8 cellular contexts compared by ENCODE assay signal in the genomic region with DNA sequence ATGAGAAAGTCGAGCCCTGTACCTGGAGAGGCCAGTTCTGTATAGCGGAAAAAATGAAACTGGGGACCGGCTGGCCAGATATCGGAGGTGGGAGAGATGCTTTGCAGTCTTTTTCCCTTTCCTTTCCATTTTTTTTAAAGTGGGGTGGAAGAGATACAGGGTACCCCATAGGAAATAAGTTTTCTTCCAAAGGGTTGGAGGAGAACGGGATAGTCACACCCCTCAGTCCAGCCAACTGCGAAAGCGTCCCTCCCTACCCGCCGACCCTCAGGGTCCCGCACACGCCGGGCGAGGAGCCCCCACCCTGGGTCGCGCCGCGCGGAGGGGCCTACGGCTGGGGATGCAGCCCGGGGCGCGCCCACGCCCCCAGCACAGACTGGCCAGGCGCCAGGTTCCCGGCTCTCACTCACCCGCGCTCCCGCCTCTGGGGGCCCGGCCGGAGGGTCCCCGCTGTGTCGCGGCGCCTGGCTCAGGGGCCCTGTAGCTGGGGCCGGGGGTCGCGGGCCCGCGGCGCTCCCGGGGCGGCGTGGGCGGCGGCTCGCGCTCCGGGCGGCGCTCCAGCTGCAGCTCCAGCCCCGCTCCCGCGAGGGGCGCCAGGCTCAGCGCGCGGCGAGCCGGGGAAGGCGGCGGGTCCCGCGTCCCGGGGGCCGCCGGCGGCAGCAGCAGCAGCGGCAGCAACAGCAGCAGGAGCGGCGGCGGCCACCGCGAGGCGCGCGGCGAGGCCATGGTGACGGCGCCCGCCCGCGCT. TPM values are rescaled to one million over a fixed set of nuclear protein-coding genes. Genes with fewer than 3 reads are reported as not detected.
DNase-seq lines count a peak whose midpoint lies in the region; ATAC-seq and TF ChIP-seq lines count a peak whose summit lies in the region.

No MANE protein-coding gene starts in this region.

- H3K27me3 Mint-ChIP-seq in T-helper 1 cell treated with Interleukin-12 subunit alpha and Interleukin-12 subunit beta and Interleukin-4 antibody, amounts not matched to agents 30 μg/mL and 1 μg/mL, for 36 hours (ENCODE audit: low read depth), result peaks cover 39% of the 10 kb centered on the region

- peak overlapping the region; percentile 93 for H3K27ac Mint-ChIP-seq in T-helper 1 cell treated with Interleukin-12 subunit alpha and Interleukin-12 subunit beta and Interleukin-4 antibody, amounts not matched to agents 30 μg/mL and 1 μg/mL, for 36 hours

- peak; percentile 75 for DNase-seq in Right ventricle myocardium inferior (ENCODE audit: missing footprints)
- no peak for DNase-seq in cardiac septum (ENCODE audit: low spot score)
- DNase-seq in ecto neural progenitor cell (ENCODE audit: low spot score), result peak; percentile 66
- DNase-seq in vagina (ENCODE audit: extremely low spot score in 2 of 2), result no peak
- DNase-seq in effector CD4-positive, alpha-beta T cell, result no peak

- peak overlapping the region; percentile 99 for H3K4me3 Mint-ChIP-seq in T-helper 1 cell treated with Interleukin-12 subunit alpha and Interleukin-12 subunit beta and Interleukin-4 antibody, amounts not matched to agents 30 μg/mL and 1 μg/mL, for 36 hours

- peaks cover 15% of the 10 kb centered on the region for H3K36me3 Mint-ChIP-seq in T-helper 1 cell treated with Interleukin-12 subunit alpha and Interleukin-12 subunit beta and Interleukin-4 antibody, amounts not matched to agents 30 μg/mL and 1 μg/mL, for 36 hours (ENCODE audit: low read depth)

- intact Hi-C loops in Right ventricle myocardium inferior (cut with DNase I) (loop anchor here (2.0 kb wide), 1 partner anchor 19 kb away; no protein-coding TSS in a partner anchor), cardiac septum (cut with DNase I) (loop anchor here (2.0 to 10.0 kb wide), 4 partner anchors 31 to 319 kb away; a partner anchor contains a TSS), vagina (cut with DNase I) (no loop called here)

- H3K27me3 ChIP-seq in muscle layer of duodenum (ENCODE audit: low read depth, low read length), result no peaks in the 10 kb centered on the region
- H3K27me3 ChIP-seq in vagina, result no peaks in the 10 kb centered on the region

- H3K9me3 Mint-ChIP-seq in T-helper 1 cell treated with Interleukin-12 subunit alpha and Interleukin-12 subunit beta and Interleukin-4 antibody, amounts not matched to agents 30 μg/mL and 1 μg/mL, for 36 hours, result no peaks in the 10 kb centered on the region

- peaks cover 53% of the 10 kb centered on the region for H3K4me1 Mint-ChIP-seq in T-helper 1 cell treated with Interleukin-12 subunit alpha and Interleukin-12 subunit beta and Interleukin-4 antibody, amounts not matched to agents 30 μg/mL and 1 μg/mL, for 36 hours (ENCODE audit: low read depth)

- TF ChIP-seq CTCF in vagina (IDR thresholded peaks at IDR 0.05), result no peak

- no peak for TF ChIP-seq POLR2A in vagina (IDR thresholded peaks at IDR 0.05)

- no peaks in the 10 kb centered on the region for H3K9me3 ChIP-seq in muscle layer of duodenum (ENCODE audit: control insufficient read depth in 1 of 2, low read length in 2 of 2)
- H3K9me3 ChIP-seq in vagina, result no peaks in the 10 kb centered on the region

- peak overlapping the region; percentile 90 to 92 for H3K4me3 ChIP-seq in muscle layer of duodenum (ENCODE audit: low read depth in 1 of 2, low read length in 2 of 2)
- peak overlapping the region; percentile 72 to 88 for H3K4me3 ChIP-seq in vagina

- ATAC-seq in Right ventricle myocardium inferior (no peak), HG03025 (IDR thresholded peaks at IDR 0.05; ENCODE audit: low FRiP score, unreplicated experiment) (peak; percentile 32)

- H3K36me3 ChIP-seq in muscle layer of duodenum (ENCODE audit: control insufficient read depth in 1 of 2, insufficient read depth in 2 of 2, low read length in 2 of 2), result no peaks in the 10 kb centered on the region
- H3K36me3 ChIP-seq in vagina, result no peaks in the 10 kb centered on the region

- H3K27ac ChIP-seq in muscle layer of duodenum (ENCODE audit: low read length), result peak overlapping the region; percentile 86
- peak overlapping the region; percentile 95 for H3K27ac ChIP-seq in vagina

- H3K4me1 ChIP-seq in muscle layer of duodenum (ENCODE audit: control insufficient read depth in 1 of 2, insufficient read depth in 2 of 2, low read length in 2 of 2) (peaks cover 26 to 59% of the 10 kb centered on the region in 2 donors), vagina (peaks cover 59% of the 10 kb centered on the region)

RNA-seq across cellular contexts. Expression of a gene that starts 0.5 kb away (rescaled TPM):
- total RNA-seq in Right ventricle myocardium inferior, result 95.0 TPM
- 151 TPM for total RNA-seq in cardiac septum
- total RNA-seq in vagina, result 47.1 TPM

Comparison
In these comparisons a context has a peak if more than half of its experiments do, and no peak if none do; other contexts are left out.
1. DNase-seq: peak in Right ventricle myocardium inferior (single experiment) and ecto neural progenitor cell (single experiment); none in cardiac septum (single experiment), vagina (0 of 2) and effector CD4-positive, alpha-beta T cell (single experiment).